Comparison of ENCODE assay signal across 31 cellular contexts in genomic region chr7:129729511-129729910, GRCh38.
"Had no signal": no experiment of that assay in that cellular context is flagged by ENCODE, and none has a peak within 500 bp of the region (broad histone marks: within the 10 kb centered on the region; RNA-seq: fewer than 3 reads in every experiment).

No MANE protein-coding gene starts in this region.

- H3K4me1 Mint-ChIP-seq: activated naive CD4-positive, alpha-beta T cell treated with anti-CD3 and anti-CD28 coated beads, Interleukin-2, amount 50 U/mL, for 24 hours; activated naive CD8-positive, alpha-beta T cell treated with anti-CD3 and anti-CD28 coated beads, Interleukin-2, amount 10 ng/mL, durations not matched to agents 7 days and 5 days; activated T-helper 17 cell treated with anti-CD3 and anti-CD28 coated beads, Interleukin-2, amount 50 U/mL, for 72 hours had no signal

- H3K4me3 Mint-ChIP-seq: activated CD8-positive, alpha-beta T cell treated with anti-CD3 and anti-CD28 coated beads for 36 hours; activated naive CD4-positive, alpha-beta T cell treated with anti-CD3 and anti-CD28 coated beads, Interleukin-2, amount 50 U/mL, for 24 hours; activated naive CD8-positive, alpha-beta T cell treated with anti-CD3 and anti-CD28 coated beads, Interleukin-2, amount 10 ng/mL, durations not matched to agents 7 days and 5 days; activated T-helper 17 cell treated with anti-CD3 and anti-CD28 coated beads, Interleukin-2, amount 50 U/mL, for 72 hours had no signal

- H3K9me3 Mint-ChIP-seq: activated CD8-positive, alpha-beta T cell treated with anti-CD3 and anti-CD28 coated beads for 36 hours; activated naive CD4-positive, alpha-beta T cell treated with anti-CD3 and anti-CD28 coated beads, Interleukin-2, amount 50 U/mL, for 24 hours; activated naive CD8-positive, alpha-beta T cell treated with anti-CD3 and anti-CD28 coated beads, Interleukin-2, amount 10 ng/mL, durations not matched to agents 7 days and 5 days; activated T-helper 17 cell treated with anti-CD3 and anti-CD28 coated beads, Interleukin-2, amount 50 U/mL, for 72 hours had no signal

- DNase-seq: activated CD4-positive, alpha-beta T cell treated with anti-CD3 and anti-CD28 coated beads for 1 hour; activated CD4-positive, alpha-beta T cell treated with anti-CD3 and anti-CD28 coated beads for 48 hours; activated CD4-positive, alpha-beta T cell treated with anti-CD3 and anti-CD28 coated beads, Interleukin-2, amount 50 U/mL, for 4 hours; activated CD4-positive, CD25-positive, alpha-beta regulatory T cell; activated CD8-positive, alpha-beta T cell treated with anti-CD3 and anti-CD28 coated beads for 36 hours; activated effector memory CD4-positive, alpha-beta T cell treated with anti-CD3 and anti-CD28 coated beads, Interleukin-2, amount 50 U/mL, for 16 hours; activated naive CD4-positive, alpha-beta T cell; activated naive CD8-positive, alpha-beta T cell treated with anti-CD3 and anti-CD28 coated beads, Interleukin-2, amount 10 ng/mL, durations not matched to agents 7 days and 5 days; activated T-cell treated with anti-CD3 and anti-CD28 coated beads, Interleukin-2, amount 50 U/mL, for 48 hours; anterior cingulate cortex; brain microvascular endothelial cell; central memory CD4-positive, alpha-beta T cell; MM.1S; MV-4-11; NCI-H1092; NCI-H1436 treated with DMSO at 0.1 percent for 48 hours; NCI-H1694 treated with DMSO at 0.1 percent for 48 hours; NCI-H2029; NCI-H510A; NCI-H526; NK-92 treated with Interleukin-12 subunit alpha and Interleukin-12 subunit beta, amount 100 ng/mL, for 24 hours; PC-3; SIG-M5; T1000; WERI-Rb-1 had no signal

- H3K27me3 ChIP-seq: brain microvascular endothelial cell had no signal

- H3K9ac ChIP-seq: KMS-11 had no signal

- ATAC-seq: activated CD8-positive, alpha-beta T cell treated with anti-CD3 and anti-CD28 coated beads for 36 hours; activated T-helper 17 cell treated with anti-CD3 and anti-CD28 coated beads, Interleukin-2, amount 50 U/mL, for 72 hours; PC-3; Right ventricle myocardium inferior had no signal

- H3K27me3 Mint-ChIP-seq: activated CD8-positive, alpha-beta T cell treated with anti-CD3 and anti-CD28 coated beads for 36 hours; activated naive CD4-positive, alpha-beta T cell treated with anti-CD3 and anti-CD28 coated beads, Interleukin-2, amount 50 U/mL, for 24 hours; activated naive CD8-positive, alpha-beta T cell treated with anti-CD3 and anti-CD28 coated beads, Interleukin-2, amount 10 ng/mL, durations not matched to agents 7 days and 5 days; activated T-helper 17 cell treated with anti-CD3 and anti-CD28 coated beads, Interleukin-2, amount 50 U/mL, for 72 hours had no signal

- H3K27ac Mint-ChIP-seq: activated CD8-positive, alpha-beta T cell treated with anti-CD3 and anti-CD28 coated beads for 36 hours; activated naive CD4-positive, alpha-beta T cell treated with anti-CD3 and anti-CD28 coated beads, Interleukin-2, amount 50 U/mL, for 24 hours; activated naive CD8-positive, alpha-beta T cell treated with anti-CD3 and anti-CD28 coated beads, Interleukin-2, amount 10 ng/mL, durations not matched to agents 7 days and 5 days; activated T-helper 17 cell treated with anti-CD3 and anti-CD28 coated beads, Interleukin-2, amount 50 U/mL, for 72 hours had no signal

- FAIRE-seq: RCC 7860 had no signal

- H3K27ac ChIP-seq: brain microvascular endothelial cell, KMS-11, RWPE1, WERI-Rb-1 had no signal

- H3K4me2 ChIP-seq: KMS-11 had no signal
